ENCODE assay signal across 24 cellular contexts in the genomic region with DNA sequence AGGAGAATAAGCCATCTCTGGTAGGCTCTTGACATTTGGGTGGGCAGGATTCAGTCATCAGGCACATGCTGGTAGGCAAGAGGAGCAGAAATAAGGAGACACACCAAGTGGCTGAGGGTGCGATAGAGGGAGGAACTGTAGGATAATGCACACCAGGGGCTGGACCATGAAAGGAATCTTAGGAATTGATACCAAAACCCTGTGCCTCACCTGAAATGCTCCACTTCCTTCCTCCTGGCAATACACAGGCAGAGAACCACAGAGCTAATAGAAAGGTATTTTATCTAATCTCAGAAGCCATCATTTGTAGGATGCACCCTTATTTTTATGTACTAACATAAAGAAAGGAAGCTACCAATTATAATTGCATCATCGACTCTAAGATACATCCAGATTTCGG.
"Had no signal": no experiment of that assay in that cellular context is flagged by ENCODE, and none has a peak within 500 bp of the region (broad histone marks: within the 10 kb centered on the region; RNA-seq: fewer than 3 reads in every experiment).

No MANE protein-coding gene starts in this region.

- H3K27me3 ChIP-seq: ovary, testis, upper lobe of left lung had no signal

- H3K27ac Mint-ChIP-seq: activated CD4-positive, alpha-beta memory T cell treated with anti-CD3 and anti-CD28 coated beads for 36 hours; activated naive CD4-positive, alpha-beta T cell treated with anti-CD3 and anti-CD28 coated beads for 36 hours; T-helper 1 cell treated with Interleukin-12 subunit alpha and Interleukin-12 subunit beta and Interleukin-4 antibody, amounts not matched to agents 30 μg/mL and 1 μg/mL, for 36 hours had no signal

- H3K27ac ChIP-seq: coronary artery, foreskin keratinocyte, neutrophil, ovary, prostate gland, upper lobe of left lung had no signal

- H2AFZ ChIP-seq: hepatocyte had no signal

- H3K4me1 ChIP-seq: foreskin keratinocyte had no signal

- H3K4me3 ChIP-seq: coronary artery, hepatocyte, ovary, prostate gland, testis, upper lobe of left lung had no signal

- H3K36me3 ChIP-seq: neutrophil, ovary, prostate gland, upper lobe of left lung had no signal

- DNase-seq: activated CD4-positive, alpha-beta memory T cell treated with anti-CD3 and anti-CD28 coated beads for 36 hours; activated CD4-positive, alpha-beta T cell treated with anti-CD3 and anti-CD28 coated beads for 48 hours; activated CD4-positive, CD25-positive, alpha-beta regulatory T cell; activated naive CD4-positive, alpha-beta T cell treated with anti-CD3 and anti-CD28 coated beads for 36 hours; activated T-cell treated with anti-CD3 and anti-CD28 coated beads, Interleukin-2, amount 50 U/mL, for 48 hours; amygdala; cerebellar nuclear complex; foreskin keratinocyte; kidney glomerular epithelial cell; left ventricle myocardium superior; mammary epithelial cell; ovary; stimulated activated CD4-positive, alpha-beta T cell treated with anti-CD3 and anti-CD28 coated beads, Interleukin-2, amount 100 ng/mL, for 48 hours; stimulated activated CD8-positive, alpha-beta memory T cell treated with anti-CD3 and anti-CD28 coated beads, Interleukin-4, amount 100 ng/mL, for 48 hours; stimulated activated naive CD4-positive, alpha-beta T cell; T1000; testis; upper lobe of left lung had no signal

- H3K79me2 ChIP-seq: hepatocyte had no signal

- H3K9me3 ChIP-seq: neutrophil, ovary, prostate gland, testis, upper lobe of left lung had no signal

- H3K4me2 ChIP-seq: hepatocyte had no signal

- H3K9me3 Mint-ChIP-seq: activated CD4-positive, alpha-beta memory T cell treated with anti-CD3 and anti-CD28 coated beads for 36 hours; activated naive CD4-positive, alpha-beta T cell treated with anti-CD3 and anti-CD28 coated beads for 36 hours; nephron; T-helper 1 cell treated with Interleukin-12 subunit alpha and Interleukin-12 subunit beta and Interleukin-4 antibody, amounts not matched to agents 30 μg/mL and 1 μg/mL, for 36 hours had no signal

- ATAC-seq: foreskin keratinocyte, left ventricle myocardium superior had no signal

- H3K4me3 Mint-ChIP-seq: activated CD4-positive, alpha-beta memory T cell treated with anti-CD3 and anti-CD28 coated beads for 36 hours; activated naive CD4-positive, alpha-beta T cell treated with anti-CD3 and anti-CD28 coated beads for 36 hours; nephron; T-helper 1 cell treated with Interleukin-12 subunit alpha and Interleukin-12 subunit beta and Interleukin-4 antibody, amounts not matched to agents 30 μg/mL and 1 μg/mL, for 36 hours had no signal
